9 cellular contexts compared by ENCODE assay signal in genomic region chr6:132333639-132334516, GRCh38.
DNase-seq lines count a peak whose midpoint lies in the region; ATAC-seq and TF ChIP-seq lines count a peak whose summit lies in the region.
"Had no signal": no experiment of that assay in that cellular context is flagged by ENCODE, and none has a peak within 500 bp of the region (broad histone marks: within the 10 kb centered on the region; RNA-seq: fewer than 3 reads in every experiment).

No MANE protein-coding gene starts in this region.

- H3K27ac ChIP-seq in RWPE1: no peak overlapping the region

- CTCF ChIA-PET in RWPE1 (lab: Yijun Ruan, JAX): interaction anchor here (0.7 kb wide), 2 partner anchors 54 to 1795 kb away, joined by 3 to 5 read pairs; no protein-coding TSS in a partner anchor
- CTCF ChIA-PET in activated CD4-positive, alpha-beta T cell treated with anti-CD3 and anti-CD28 coated beads for 36 hours (lab: Charles Lee): interaction anchor here (1.5 kb wide), 1 partner anchor 54 kb away, joined by 3 read pairs; no protein-coding TSS in a partner anchor

- no peak overlapping the region for H3K4me3 Mint-ChIP-seq in osteocyte (ENCODE audit: unreplicated experiment)
- H3K4me3 Mint-ChIP-seq in activated CD4-positive, alpha-beta T cell treated with anti-CD3 and anti-CD28 coated beads for 36 hours: no peak overlapping the region
- H3K4me3 Mint-ChIP-seq: memory B cell had no signal

- TF ChIP-seq CTCF in RWPE1 (conservative IDR thresholded peaks at IDR 0.05; ENCODE audit: low read depth) (no peak), foreskin fibroblast (IDR thresholded peaks at IDR 0.05; ENCODE audit: low read depth, low read length) (no peak), osteocyte (IDR thresholded peaks at IDR 0.05) (no peak)

- H3K36me3 Mint-ChIP-seq in osteocyte (ENCODE audit: unreplicated experiment): peaks cover 2% of the 10 kb centered on the region
- no peaks in the 10 kb centered on the region for H3K36me3 Mint-ChIP-seq in activated CD4-positive, alpha-beta T cell treated with anti-CD3 and anti-CD28 coated beads for 36 hours (ENCODE audit: low read depth)

- H3K9me3 Mint-ChIP-seq in osteocyte (ENCODE audit: unreplicated experiment): peaks cover 7% of the 10 kb centered on the region
- H3K9me3 Mint-ChIP-seq in activated CD4-positive, alpha-beta T cell treated with anti-CD3 and anti-CD28 coated beads for 36 hours (ENCODE audit: low read depth): no peaks in the 10 kb centered on the region
- H3K9me3 Mint-ChIP-seq: memory B cell had no signal

- peak overlapping the region; percentile 75 for H3K27ac Mint-ChIP-seq in osteocyte (ENCODE audit: unreplicated experiment)
- H3K27ac Mint-ChIP-seq in activated CD4-positive, alpha-beta T cell treated with anti-CD3 and anti-CD28 coated beads for 36 hours: no peak overlapping the region
- H3K27ac Mint-ChIP-seq: memory B cell had no signal

- H3K27me3 Mint-ChIP-seq in osteocyte (ENCODE audit: unreplicated experiment): no peaks in the 10 kb centered on the region
- H3K27me3 Mint-ChIP-seq in activated CD4-positive, alpha-beta T cell treated with anti-CD3 and anti-CD28 coated beads for 36 hours: peaks cover 12% of the 10 kb centered on the region
- H3K27me3 Mint-ChIP-seq: memory B cell had no signal

- intact Hi-C loops in activated CD4-positive, alpha-beta T cell treated with anti-CD3 and anti-CD28 coated beads for 36 hours (cut with DNase I, micrococcal nuclease): no loop called here

- no peak overlapping the region for H3K4me3 ChIP-seq in foreskin fibroblast (ENCODE audit: low read depth in 1 of 2, low read length in 2 of 2)

- peaks cover 26% of the 10 kb centered on the region for H3K4me1 Mint-ChIP-seq in osteocyte (ENCODE audit: unreplicated experiment)
- no peaks in the 10 kb centered on the region for H3K4me1 Mint-ChIP-seq in activated CD4-positive, alpha-beta T cell treated with anti-CD3 and anti-CD28 coated beads for 36 hours
- H3K4me1 Mint-ChIP-seq: memory B cell had no signal

- DNase-seq in EH (ENCODE audit: low read depth) (peak; percentile 97), RWPE1 (ENCODE audit: low spot score) (peak; percentile 59), foreskin fibroblast (peak; percentile 89 to 92), osteocyte (ENCODE audit: extremely low spot score, unreplicated experiment) (no peak)
- DNase-seq in activated CD4-positive, alpha-beta T cell treated with anti-CD3 and anti-CD28 coated beads for 36 hours: no peak

- ATAC-seq in HG03442 (IDR thresholded peaks at IDR 0.05; ENCODE audit: unreplicated experiment) (no peak), HG03025 (IDR thresholded peaks at IDR 0.05; ENCODE audit: low FRiP score, unreplicated experiment) (no peak), GM21528 (IDR thresholded peaks at IDR 0.05; ENCODE audit: low FRiP score, unreplicated experiment) (no peak)
- ATAC-seq in activated CD4-positive, alpha-beta T cell treated with anti-CD3 and anti-CD28 coated beads for 36 hours: no peak

- POLR2A ChIA-PET in RWPE1 (lab: Yijun Ruan, JAX; ENCODE audit: low non-redundant PET): no interaction called here
- POLR2A ChIA-PET in activated CD4-positive, alpha-beta T cell treated with anti-CD3 and anti-CD28 coated beads for 36 hours (lab: Charles Lee): no interaction called here

Comparison
In these comparisons a context has a peak if more than half of its experiments do, and no peak if none do; other contexts are left out.
1. DNase-seq: peak in EH (single experiment), RWPE1 (single experiment) and foreskin fibroblast (2 of 2); none in osteocyte (single experiment) and activated CD4-positive, alpha-beta T cell treated with anti-CD3 and anti-CD28 coated beads for 36 hours (single experiment).